10 cellular contexts compared by ENCODE assay signal in genomic region chr6:40907198-40907701, GRCh38.
DNase-seq lines count a peak whose midpoint lies in the region; ATAC-seq and TF ChIP-seq lines count a peak whose summit lies in the region.
"Had no signal": no experiment of that assay in that cellular context is flagged by ENCODE, and none has a peak within 500 bp of the region (broad histone marks: within the 10 kb centered on the region; RNA-seq: fewer than 3 reads in every experiment).

No MANE protein-coding gene starts in this region.

- no peak for ATAC-seq in HG03457 (IDR thresholded peaks at IDR 0.05; ENCODE audit: unreplicated experiment)
- no peak for ATAC-seq in GM18870 (IDR thresholded peaks at IDR 0.05; ENCODE audit: unreplicated experiment)

- TF ChIP-seq EP300 in suprapubic skin (IDR thresholded peaks at IDR 0.05), result no peak

- H3K27ac ChIP-seq in suprapubic skin, result peak overlapping the region; percentile 18

- H3K4me1 ChIP-seq in suprapubic skin, result peaks cover 8% of the 10 kb centered on the region

- H3K27me3 ChIP-seq in suprapubic skin, result no peaks in the 10 kb centered on the region

- 16% methylated on average over 4 of the region's 4 CpGs for WGBS in suprapubic skin

- H3K4me3 ChIP-seq in epithelial cell of proximal tubule (ENCODE audit: low read depth, low read length) (no peak overlapping the region), suprapubic skin (no peak overlapping the region)
- H3K4me3 ChIP-seq: skin epidermis had no signal

- no peaks in the 10 kb centered on the region for H3K36me3 ChIP-seq in suprapubic skin

- DNase-seq in DMS 273 (lab: John Stamatoyannopoulos, UW; ENCODE audit: unreplicated experiment), result peak; percentile 58
- DNase-seq in DMS 273 treated with DMSO at 0.1 percent for 48 hours (lab: John Stamatoyannopoulos, UW), result no peak
- DNase-seq in NCI-H460 (ENCODE audit: extremely low read depth, low read depth), result peak; percentile 75
- DNase-seq in epithelial cell of proximal tubule (ENCODE audit: low read depth), result peak; percentile 81
- DNase-seq in suprapubic skin (ENCODE audit: low spot score in 2 of 2), result no peak
- DNase-seq in CD1c-positive myeloid dendritic cell (ENCODE audit: extremely low spot score), result no peak
- DNase-seq: activated naive CD8-positive, alpha-beta T cell treated with anti-CD3 and anti-CD28 coated beads for 36 hours had no signal

- H3K9me3 ChIP-seq in suprapubic skin, result no peaks in the 10 kb centered on the region

- TF ChIP-seq CTCF in epithelial cell of proximal tubule (conservative IDR thresholded peaks at IDR 0.05; ENCODE audit: low read depth, low read length) (no peak), suprapubic skin (IDR thresholded peaks at IDR 0.05) (no peak)

- no peak for TF ChIP-seq POLR2A in suprapubic skin (IDR thresholded peaks at IDR 0.05)

Comparison
In these comparisons a context has a peak if more than half of its experiments do, and no peak if none do; other contexts are left out.
1. DNase-seq: peak in DMS 273 (single experiment), NCI-H460 (single experiment) and epithelial cell of proximal tubule (single experiment); none in DMS 273 treated with DMSO at 0.1 percent for 48 hours (single experiment), suprapubic skin (0 of 2) and CD1c-positive myeloid dendritic cell (single experiment).